Comparison of ENCODE assay signal across 8 cellular contexts in genomic region chr3:133574260-133574881, GRCh38. TPM values are rescaled to one million over a fixed set of nuclear protein-coding genes. Genes with fewer than 3 reads are reported as not detected.
DNase-seq lines count a peak whose midpoint lies in the region; ATAC-seq and TF ChIP-seq lines count a peak whose summit lies in the region.

No MANE protein-coding gene starts in this region.

- no TSS peak for BruUV-seq in OCI-LY7 (replicated peaks; lab: Mats Ljungman, UMichigan)

- intact Hi-C loops in OCI-LY7 (cut with micrococcal nuclease; ENCODE audit: unreplicated experiment) (loop anchor here (1.0 to 10.0 kb wide), 3 partner anchors 97 to 852 kb away; partner anchors contain the start of genes NPHP3 and SRPRB), heart left ventricle (cut with DNase I) (loop anchor here in 9 of 10 donors (2.0 to 10.0 kb wide), 8 partner anchors 90 to 913 kb away; partner anchors contain the start of genes NPHP3 (in 6 of the 9), ANAPC13 (in 1 of the 9) and CEP63 (in 1 of the 9))

- H3K4me3 ChIP-seq in GM06990 (replicated peaks; ENCODE audit: low read depth, low read length) (peak overlapping the region; percentile 63), OCI-LY7 (ENCODE audit: low read depth, low read length, poor library complexity, severe bottlenecking) (peak overlapping the region; percentile 87), heart left ventricle (peak overlapping the region; percentile 61 to 96 (median 88)), rectal smooth muscle tissue (ENCODE audit: low read length) (peak overlapping the region; percentile 96)

- WGBS in heart left ventricle, 4 donors, result 0 to 1% (median 1%) methylated on average over 9 to 54 of the region's 54 CpGs

- peaks cover 52% of the 10 kb centered on the region for H3K79me2 ChIP-seq in OCI-LY7 (ENCODE audit: insufficient read depth, low read depth, low read length)

- no peaks in the 10 kb centered on the region for H3K9me3 Mint-ChIP-seq in activated naive CD4-positive, alpha-beta T cell treated with anti-CD3 and anti-CD28 coated beads, Interleukin-2, amount 50 U/mL, for 72 hours

- H4K20me1 ChIP-seq in OCI-LY7 (ENCODE audit: insufficient read depth, low read length), result peaks cover 37% of the 10 kb centered on the region

- no peaks in the 10 kb centered on the region for H3K9me3 ChIP-seq in OCI-LY7 (ENCODE audit: low read length)
- H3K9me3 ChIP-seq in heart left ventricle, result no peaks in the 10 kb centered on the region

- peaks cover 36 to 42% of the 10 kb centered on the region in 2 donors for H3K36me3 Mint-ChIP-seq in activated naive CD4-positive, alpha-beta T cell treated with anti-CD3 and anti-CD28 coated beads, Interleukin-2, amount 50 U/mL, for 72 hours

- H3K36me3 ChIP-seq in GM06990 (ENCODE audit: control insufficient read depth, insufficient read depth, low read length) (peaks cover 14% of the 10 kb centered on the region), OCI-LY7 (ENCODE audit: insufficient read depth, low read length) (peaks cover 51% of the 10 kb centered on the region), heart left ventricle (peaks cover 0 to 47% (median 43%) of the 10 kb centered on the region in 9 donors), rectal smooth muscle tissue (ENCODE audit: control insufficient read depth, insufficient read depth, low read length) (peaks cover 7% of the 10 kb centered on the region)

- ATAC-seq in activated naive CD4-positive, alpha-beta T cell treated with anti-CD3 and anti-CD28 coated beads, Interleukin-2, amount 50 U/mL, for 72 hours, result peak; percentile 66 to 75
- ATAC-seq in heart left ventricle, result peak in 3 of 4 donors; percentile 29 to 53 (median 53)

- H3K27ac ChIP-seq in OCI-LY7 (ENCODE audit: low read depth, low read length, poor library complexity, severe bottlenecking), result peak overlapping the region; percentile 61
- peak overlapping the region; percentile 91 to 99 (median 97) for H3K27ac ChIP-seq in heart left ventricle
- H3K27ac ChIP-seq in rectal smooth muscle tissue (ENCODE audit: low read depth, low read length), result peak overlapping the region; percentile 97

- H3K4me1 ChIP-seq in OCI-LY7 (ENCODE audit: insufficient read depth, low read length, poor library complexity, severe bottlenecking) (peaks cover 72% of the 10 kb centered on the region), heart left ventricle (peaks cover 4 to 79% (median 55%) of the 10 kb centered on the region in 12 donors), rectal smooth muscle tissue (ENCODE audit: control insufficient read depth, insufficient read depth, low read length) (peaks cover 30% of the 10 kb centered on the region)

- peak in 1 of 2 donors; percentile 37 for TF ChIP-seq POLR2A in heart left ventricle (IDR thresholded peaks at IDR 0.05)

- H2AFZ ChIP-seq in OCI-LY7 (ENCODE audit: low read length), result no peak overlapping the region

- TF ChIP-seq CTCF in GM06990 (IDR thresholded peaks at IDR 0.05; ENCODE audit: insufficient read depth, low read length, poor library complexity, severe bottlenecking), result peak; percentile 26
- peak; percentile 53 for TF ChIP-seq CTCF in OCI-LY7 (conservative IDR thresholded peaks at IDR 0.05; ENCODE audit: low read length)
- peak in 5 of 12 donors; percentile 9 to 41 (median 32) for TF ChIP-seq CTCF in heart left ventricle (IDR thresholded peaks at IDR 0.05)

- peak overlapping the region; percentile 94 to 96 for H3K27ac Mint-ChIP-seq in activated naive CD4-positive, alpha-beta T cell treated with anti-CD3 and anti-CD28 coated beads, Interleukin-2, amount 50 U/mL, for 72 hours

- no peaks in the 10 kb centered on the region for H3K9me2 ChIP-seq in OCI-LY7 (ENCODE audit: insufficient read depth, low read length)

- H3K27me3 ChIP-seq in GM06990 (replicated peaks; ENCODE audit: control insufficient read depth, insufficient read depth, low read length) (no peaks in the 10 kb centered on the region), heart left ventricle (no peaks in the 10 kb centered on the region), rectal smooth muscle tissue (ENCODE audit: control insufficient read depth, insufficient read depth, low read length) (no peaks in the 10 kb centered on the region)

- H3K4me2 ChIP-seq in OCI-LY7 (ENCODE audit: low read length), result peak overlapping the region; percentile 83

- peak overlapping the region; percentile 90 for H3K9ac ChIP-seq in rectal smooth muscle tissue (ENCODE audit: low read length)

- CTCF ChIA-PET in HEK293T (lab: Yijun Ruan, JAX) (interaction anchor here (0.6 kb wide), 1 partner anchor 151 kb away, joined by 3 read pairs; no protein-coding TSS in a partner anchor), OCI-LY7 (lab: Charles Lee; ENCODE audit: unreplicated experiment) (interaction anchor here (0.6 to 1.5 kb wide), 4 partner anchors 14 to 133 kb away, joined by 3 to 9 read pairs (median 4); no protein-coding TSS in a partner anchor)

- DNase-seq in GM06990 (ENCODE audit: extremely low read depth, insufficient read length), result peak; percentile 83
- DNase-seq in HEK293T (ENCODE audit: extremely low spot score), result peak; percentile 48
- DNase-seq in OCI-LY7 (ENCODE audit: low spot score), result peak; percentile 83
- peak; percentile 75 to 82 for DNase-seq in activated naive CD4-positive, alpha-beta T cell treated with anti-CD3 and anti-CD28 coated beads, Interleukin-2, amount 50 U/mL, for 72 hours (ENCODE audit: low spot score in 2 of 2)
- peak; percentile 79 to 91 (median 84) for DNase-seq in heart left ventricle
- no peak for DNase-seq in NCI-H2171 (lab: John Stamatoyannopoulos, UW)
- DNase-seq in NCI-H345 treated with DMSO at 0.1 percent for 48 hours (lab: John Stamatoyannopoulos, UW; ENCODE audit: unreplicated experiment), result no peak

- POLR2A ChIA-PET in HEK293T (lab: Yijun Ruan, JAX), result interaction anchor here (0.6 to 3.2 kb wide), 7 partner anchors 10 to 625 kb away, joined by 3 to 16 read pairs (median 3); no protein-coding TSS in a partner anchor
- POLR2A ChIA-PET in OCI-LY7 (lab: Charles Lee), result interaction anchor here (0.6 to 6.6 kb wide), 13 partner anchors 20 to 135 kb away, joined by 3 to 79 read pairs (median 7); no protein-coding TSS in a partner anchor

TF ChIP-seq in HEK293T, 16 proteins besides CTCF, POLR2A, EP300 and RAD21:
- no peak for TF ChIP-seq FOXA1 (IDR thresholded peaks at IDR 0.05)
- no peak for TF ChIP-seq LEF1 (IDR thresholded peaks at IDR 0.05; ENCODE audit: borderline replicate concordance)
- TF ChIP-seq BHLHE40 (IDR thresholded peaks at IDR 0.05; ENCODE audit: borderline replicate concordance), result no peak
TF ChIP-seq in HEK293T: peak in this region for 0.

RNA-seq across cellular contexts. Expression of gene CDV3, which starts 0.9 kb away (rescaled TPM):
- 171 and 210 TPM in 2 replicates for total RNA-seq in OCI-LY7 (2014; rRNA removed; shearing (Covaris generic))
- 268 and 296 TPM in 2 replicates for total RNA-seq in OCI-LY7 (2022)
- 100 to 1,000 TPM; 195 to 200 TPM for total RNA-seq in activated naive CD4-positive, alpha-beta T cell treated with anti-CD3 and anti-CD28 coated beads, Interleukin-2, amount 50 U/mL, for 72 hours
- 100 to 1,000 TPM in 8 of 9 donors, 10 to 100 TPM in 1; 97.0 to 221 (median 160) TPM for total RNA-seq in heart left ventricle
- 100 to 1,000 TPM in 1 of 2 donors, 10 to 100 TPM in 1; 30.5 to 163 TPM for polyA plus RNA-seq in heart left ventricle

Comparison
In these comparisons a context has a peak if more than half of its experiments do, and no peak if none do; other contexts are left out.
1. DNase-seq: peak in GM06990 (single experiment), HEK293T (single experiment), OCI-LY7 (single experiment), activated naive CD4-positive, alpha-beta T cell treated with anti-CD3 and anti-CD28 coated beads, Interleukin-2, amount 50 U/mL, for 72 hours (2 of 2) and heart left ventricle (5 of 5); none in NCI-H2171 (single experiment) and NCI-H345 treated with DMSO at 0.1 percent for 48 hours (single experiment).
2. Peak in every context shown above with its lines, with median percentiles within 50 percentile points of each other: H3K4me3 ChIP-seq and H3K27ac ChIP-seq.